19 cellular contexts compared by ENCODE assay signal in genomic region chr7:80287400-80288174, GRCh38.
DNase-seq lines count a peak whose midpoint lies in the region; ATAC-seq, FAIRE-seq and TF ChIP-seq lines count a peak whose summit lies in the region.
"Had no signal": no experiment of that assay in that cellular context is flagged by ENCODE, and none has a peak within 500 bp of the region (broad histone marks: within the 10 kb centered on the region; RNA-seq: fewer than 3 reads in every experiment).

No MANE protein-coding gene starts in this region.

- H3K4me3 ChIP-seq in A549 (no peak overlapping the region), MG63 (no peak overlapping the region), bronchial epithelial cell (ENCODE audit: low read depth, low read length) (no peak overlapping the region)
- H3K4me3 ChIP-seq: BLaER1 treated with 17β-estradiol and CSF1 and Interleukin-3, amounts not matched to agents 10 nM and 100 nM; GM12878; GM23248 had no signal

- H3K9me3 ChIP-seq in A549, result no peaks in the 10 kb centered on the region
- H3K9me3 ChIP-seq in MG63, result 0 out of 2 replicates have a peak, but pooled peaks cover 2% of the 10 kb centered on the region

- TF ChIP-seq CTCF in A549 (IDR thresholded peaks at IDR 0.05) (no peak), bronchial epithelial cell (IDR thresholded peaks at IDR 0.05; ENCODE audit: insufficient read depth, low read length, severe bottlenecking) (no peak), progenitor cell of endocrine pancreas (IDR thresholded peaks at IDR 0.05; ENCODE audit: unreplicated experiment) (no peak), natural killer cell (IDR thresholded peaks at IDR 0.05) (no peak)

- no peaks in the 10 kb centered on the region for H3K36me3 Mint-ChIP-seq in progenitor cell of endocrine pancreas (ENCODE audit: insufficient read depth)
- no peaks in the 10 kb centered on the region for H3K36me3 Mint-ChIP-seq in natural killer cell
- H3K36me3 Mint-ChIP-seq in stimulated activated effector memory CD8-positive, alpha-beta T cell treated with anti-CD3 and anti-CD28 coated beads, Interleukin-12 subunit alpha, Interleukin-12 subunit beta, amount 100 ng/mL, for 72 hours, result no peaks in the 10 kb centered on the region

- 50% methylated on average over 2 of the region's 2 CpGs for WGBS in A549 (ENCODE audit: missing lambda C conversion rate)

- ATAC-seq in A549 (peak; percentile 14 to 45; a peak in 3 of 6 replicates), natural killer cell (no peak)
- ATAC-seq in stimulated activated effector memory CD8-positive, alpha-beta T cell treated with anti-CD3 and anti-CD28 coated beads, Interleukin-12 subunit alpha, Interleukin-12 subunit beta, amount 100 ng/mL, for 72 hours, result no peak
- ATAC-seq: GM12878 had no signal

- FAIRE-seq in A549 (lab: Jason Lieb, UNC), result no peak
- no peak for FAIRE-seq in bronchial epithelial cell (lab: Jason Lieb, UNC)
- FAIRE-seq in GM12891 (lab: Jason Lieb, UNC), result no peak
- FAIRE-seq: D721Med, GM12878, HepG2 had no signal

- H3K4me3 Mint-ChIP-seq in progenitor cell of endocrine pancreas (ENCODE audit: low read depth), result no peak overlapping the region
- H3K4me3 Mint-ChIP-seq in natural killer cell, result no peak overlapping the region
- H3K4me3 Mint-ChIP-seq in stimulated activated effector memory CD8-positive, alpha-beta T cell treated with anti-CD3 and anti-CD28 coated beads, Interleukin-12 subunit alpha, Interleukin-12 subunit beta, amount 100 ng/mL, for 72 hours, result no peak overlapping the region
- H3K4me3 Mint-ChIP-seq: CD8-positive, alpha-beta memory T cell had no signal

- H3K27ac Mint-ChIP-seq in progenitor cell of endocrine pancreas, result peak overlapping the region; percentile 33
- H3K27ac Mint-ChIP-seq in natural killer cell, result no peak overlapping the region
- H3K27ac Mint-ChIP-seq in stimulated activated effector memory CD8-positive, alpha-beta T cell treated with anti-CD3 and anti-CD28 coated beads, Interleukin-12 subunit alpha, Interleukin-12 subunit beta, amount 100 ng/mL, for 72 hours, result no peak overlapping the region
- H3K27ac Mint-ChIP-seq: CD8-positive, alpha-beta memory T cell had no signal

- H3K4me2 ChIP-seq in A549, result no peak overlapping the region
- H3K4me2 ChIP-seq: KMS-11 had no signal

- H3K36me3 ChIP-seq in MG63 (no peaks in the 10 kb centered on the region), bronchial epithelial cell (ENCODE audit: control insufficient read depth, insufficient read depth, low read length) (no peaks in the 10 kb centered on the region)
- H3K36me3 ChIP-seq: BLaER1 treated with 17β-estradiol and CSF1 and Interleukin-3, amounts not matched to agents 10 nM and 100 nM had no signal

- CTCF ChIA-PET in A549 (lab: Yijun Ruan, JAX), result interaction anchor here (1.2 to 2.8 kb wide), 6 partner anchors 8 to 232 kb away, joined by 3 to 11 read pairs (median 4); no protein-coding TSS in a partner anchor

- DNase-seq in A549 (ENCODE audit: low read depth in 1 of 2, low spot score in 1 of 2) (no peak), MG63 (peak; percentile 57), bronchial epithelial cell (ENCODE audit: low read depth) (peak; percentile 44), progenitor cell of endocrine pancreas (ENCODE audit: low spot score, unreplicated experiment) (no peak), natural killer cell (no peak), T-helper 9 cell (no peak), GM12891 (ENCODE audit: insufficient read length, low spot score) (no peak)
- no peak for DNase-seq in stimulated activated effector memory CD8-positive, alpha-beta T cell treated with anti-CD3 and anti-CD28 coated beads, Interleukin-12 subunit alpha, Interleukin-12 subunit beta, amount 100 ng/mL, for 72 hours (ENCODE audit: low spot score in 2 of 2)
- DNase-seq: CD8-positive, alpha-beta memory T cell; NCI-H1105 treated with DMSO at 0.1 percent for 48 hours; NCI-H187; NCI-H69; SIG-M5 had no signal

- TF ChIP-seq RAD21 in A549 (conservative IDR thresholded peaks at IDR 0.05 in 1 of 2, IDR thresholded peaks at IDR 0.05 in 1 of 2), result no peak

- H3K27ac ChIP-seq in A549, result peak overlapping the region; percentile 37 to 75; a peak in 4 of 6 replicates
- H3K27ac ChIP-seq: BLaER1 treated with 17β-estradiol and CSF1 and Interleukin-3, amounts not matched to agents 10 nM and 100 nM; GM23248; KMS-11 had no signal

- POLR2A ChIA-PET in A549 (lab: Yijun Ruan, JAX), result no interaction called here

- H3K4me1 ChIP-seq in A549, result peaks cover 18% of the 10 kb centered on the region

- H3K27me3 Mint-ChIP-seq in progenitor cell of endocrine pancreas (no peaks in the 10 kb centered on the region), natural killer cell (ENCODE audit: low read depth in 2 of 2) (no peaks in the 10 kb centered on the region)
- H3K27me3 Mint-ChIP-seq: CD8-positive, alpha-beta memory T cell had no signal

- intact Hi-C loops in natural killer cell (cut with micrococcal nuclease), result no loop called here

- peaks cover 18% of the 10 kb centered on the region for H3K9me3 Mint-ChIP-seq in progenitor cell of endocrine pancreas (ENCODE audit: low read depth)
- peaks cover 9 to 15% of the 10 kb centered on the region in 2 donors for H3K9me3 Mint-ChIP-seq in natural killer cell
- H3K9me3 Mint-ChIP-seq in stimulated activated effector memory CD8-positive, alpha-beta T cell treated with anti-CD3 and anti-CD28 coated beads, Interleukin-12 subunit alpha, Interleukin-12 subunit beta, amount 100 ng/mL, for 72 hours, result peaks cover 18% of the 10 kb centered on the region

- TF ChIP-seq EP300 in A549 (IDR thresholded peaks at IDR 0.05), result no peak

- H3K27me3 ChIP-seq in MG63 (no peaks in the 10 kb centered on the region), bronchial epithelial cell (ENCODE audit: control insufficient read depth, insufficient read depth, low read length) (no peaks in the 10 kb centered on the region)
- H3K27me3 ChIP-seq: BLaER1 treated with 17β-estradiol and CSF1 and Interleukin-3, amounts not matched to agents 10 nM and 100 nM had no signal

- TF ChIP-seq POLR2A in A549 (IDR thresholded peaks at IDR 0.05; ENCODE audit: low read length), result no peak
- no peak for TF ChIP-seq POLR2A in GM12891 (IDR thresholded peaks at IDR 0.05; ENCODE audit: low read depth, low read length)

- H3K4me1 Mint-ChIP-seq in progenitor cell of endocrine pancreas (ENCODE audit: low read depth) (peaks cover 9% of the 10 kb centered on the region), natural killer cell (no peaks in the 10 kb centered on the region)
- no peaks in the 10 kb centered on the region for H3K4me1 Mint-ChIP-seq in stimulated activated effector memory CD8-positive, alpha-beta T cell treated with anti-CD3 and anti-CD28 coated beads, Interleukin-12 subunit alpha, Interleukin-12 subunit beta, amount 100 ng/mL, for 72 hours
- H3K4me1 Mint-ChIP-seq: CD8-positive, alpha-beta memory T cell had no signal

TF ChIP-seq in A549, 52 proteins besides CTCF, POLR2A, EP300 and RAD21:
- no peak for TF ChIP-seq ZNF302 (CRISPR knock-in tag; IDR thresholded peaks at IDR 0.05)

TF ChIP-seq in GM12891, 5 proteins besides CTCF, POLR2A, EP300 and RAD21:
- no peak for TF ChIP-seq TAF1 (IDR thresholded peaks at IDR 0.05; ENCODE audit: low read depth, low read length)
- no peak for TF ChIP-seq POU2F2 (IDR thresholded peaks at IDR 0.05; ENCODE audit: low read depth, low read length)
- no peak for TF ChIP-seq PAX5 (IDR thresholded peaks at IDR 0.05; ENCODE audit: insufficient read depth, low read length, severe bottlenecking)
- no peak for TF ChIP-seq SPI1 (IDR thresholded peaks at IDR 0.05; ENCODE audit: low read depth, low read length)
- TF ChIP-seq POLR2AphosphoS5 (IDR thresholded peaks at IDR 0.05; ENCODE audit: low read depth, low read length), result no peak

Comparison
In these comparisons a context has a peak if more than half of its experiments do, and no peak if none do; other contexts are left out.
1. ATAC-seq: peak in A549 (2 of 2); none in natural killer cell (0 of 3) and stimulated activated effector memory CD8-positive, alpha-beta T cell treated with anti-CD3 and anti-CD28 coated beads, Interleukin-12 subunit alpha, Interleukin-12 subunit beta, amount 100 ng/mL, for 72 hours (single experiment).
2. DNase-seq: peak in MG63 (single experiment) and bronchial epithelial cell (single experiment); none in A549 (0 of 2), progenitor cell of endocrine pancreas (single experiment), natural killer cell (single experiment), stimulated activated effector memory CD8-positive, alpha-beta T cell treated with anti-CD3 and anti-CD28 coated beads, Interleukin-12 subunit alpha, Interleukin-12 subunit beta, amount 100 ng/mL, for 72 hours (0 of 2), T-helper 9 cell (single experiment) and GM12891 (single experiment).